Comparison of ENCODE assay signal across 10 cellular contexts in genomic region chr9:120324996-120325642, GRCh38.
DNase-seq lines count a peak whose midpoint lies in the region; ATAC-seq and TF ChIP-seq lines count a peak whose summit lies in the region.
"Had no signal": no experiment of that assay in that cellular context is flagged by ENCODE, and none has a peak within 500 bp of the region (broad histone marks: within the 10 kb centered on the region; RNA-seq: fewer than 3 reads in every experiment).

No MANE protein-coding gene starts in this region.

- TF ChIP-seq CTCF in GM12865 (IDR thresholded peaks at IDR 0.05; ENCODE audit: insufficient read depth, low read depth, low read length, missing control alignments) (peak; percentile 1), GM23338 (conservative IDR thresholded peaks at IDR 0.05; ENCODE audit: low read depth in 2 of 2) (peak; percentile 64 to 83), glutamatergic neuron (IDR thresholded peaks at IDR 0.05; ENCODE audit: partially characterized antibody, unreplicated experiment) (peak; percentile 50), gastroesophageal sphincter (IDR thresholded peaks at IDR 0.05) (no peak)

- no peak overlapping the region for H3K27ac ChIP-seq in GM23338 (ENCODE audit: low read depth)
- no peak overlapping the region for H3K27ac ChIP-seq in gastroesophageal sphincter

- no peaks in the 10 kb centered on the region for H3K36me3 ChIP-seq in GM23338 (ENCODE audit: insufficient read depth)
- no peaks in the 10 kb centered on the region for H3K36me3 ChIP-seq in gastroesophageal sphincter

- DNase-seq in GM12865 (ENCODE audit: low read depth): peak; percentile 13
- DNase-seq in GM23338 (ENCODE audit: low spot score): peak; percentile 74
- peak; percentile 66 for DNase-seq in NCI-H2227 (lab: John Stamatoyannopoulos, UW; ENCODE audit: unreplicated experiment)
- DNase-seq in glutamatergic neuron: peak; percentile 28
- DNase-seq in stimulated activated CD4-positive, alpha-beta T cell treated with anti-CD3 and anti-CD28 coated beads, Interleukin-2, amount 100 ng/mL, for 24 hours: no peak
- DNase-seq in hepatic stellate cell (ENCODE audit: low spot score): no peak
- DNase-seq: EL; stimulated activated naive CD4-positive, alpha-beta T cell had no signal

- H3K4me1 ChIP-seq in GM23338 (ENCODE audit: insufficient read depth): no peaks in the 10 kb centered on the region; the same call in none of the 2 replicates
- no peaks in the 10 kb centered on the region for H3K4me1 ChIP-seq in gastroesophageal sphincter

- no peak overlapping the region for H3K27ac Mint-ChIP-seq in GM23338
- no peak overlapping the region for H3K27ac Mint-ChIP-seq in glutamatergic neuron (ENCODE audit: unreplicated experiment)

- no peak for TF ChIP-seq EP300 in gastroesophageal sphincter (IDR thresholded peaks at IDR 0.05)

- no peaks in the 10 kb centered on the region for H3K79me2 ChIP-seq in GM23338 (replicated peaks; ENCODE audit: insufficient read depth)

- H3K4me2 ChIP-seq in GM23338: no peak overlapping the region

- no peaks in the 10 kb centered on the region; the same call in 1 of the 2 replicates for H4K20me1 ChIP-seq in GM23338 (replicated peaks; ENCODE audit: insufficient read depth)

- H3K9me3 Mint-ChIP-seq in GM23338: 0 out of 3 replicates have a peak, but pooled peaks cover 2% of the 10 kb centered on the region
- H3K9me3 Mint-ChIP-seq in glutamatergic neuron (ENCODE audit: unreplicated experiment): no peaks in the 10 kb centered on the region

- H3K27me3 Mint-ChIP-seq in GM23338 (ENCODE audit: insufficient read depth, low read depth, poor library complexity): peaks cover 4% of the 10 kb centered on the region
- peaks cover 5% of the 10 kb centered on the region for H3K27me3 Mint-ChIP-seq in glutamatergic neuron (ENCODE audit: unreplicated experiment)

- ATAC-seq in GM23338 (peak; percentile 98), gastroesophageal sphincter (no peak), HG03457 (IDR thresholded peaks at IDR 0.05; ENCODE audit: unreplicated experiment) (no peak)

- no peaks in the 10 kb centered on the region for H3K9me2 ChIP-seq in GM23338 (ENCODE audit: insufficient read depth)

- H3K4me3 Mint-ChIP-seq in GM23338: no peak overlapping the region
- H3K4me3 Mint-ChIP-seq in glutamatergic neuron (ENCODE audit: unreplicated experiment): no peak overlapping the region

- H3K36me3 Mint-ChIP-seq in GM23338 (ENCODE audit: low read depth) (no peaks in the 10 kb centered on the region; the same call in 2 of the 3 replicates), glutamatergic neuron (ENCODE audit: unreplicated experiment) (peaks cover 14% of the 10 kb centered on the region)

- no peak overlapping the region for H3K4me3 ChIP-seq in GM12865 (ENCODE audit: low read depth, low read length)
- no peak overlapping the region for H3K4me3 ChIP-seq in GM23338
- no peak overlapping the region for H3K4me3 ChIP-seq in gastroesophageal sphincter

- H3F3A ChIP-seq in GM23338 (replicated peaks; ENCODE audit: low read depth): no peaks in the 10 kb centered on the region

- no peak for TF ChIP-seq POLR2A in gastroesophageal sphincter (IDR thresholded peaks at IDR 0.05)

- no peaks in the 10 kb centered on the region for H3K27me3 ChIP-seq in GM23338 (ENCODE audit: insufficient read depth)
- no peaks in the 10 kb centered on the region for H3K27me3 ChIP-seq in gastroesophageal sphincter

- WGBS in gastroesophageal sphincter (ENCODE audit: low coverage in 1 of 2), 2 donors: 58 to 88% methylated on average over 1 to 2 of the region's 5 CpGs

- H3K4me1 Mint-ChIP-seq in GM23338 (peaks cover 13% of the 10 kb centered on the region), glutamatergic neuron (ENCODE audit: low read depth, unreplicated experiment) (peaks cover 5% of the 10 kb centered on the region)

- peaks cover 0 to under 1% (median 0%) of the 10 kb centered on the region in 3 donors for H3K9me3 ChIP-seq in gastroesophageal sphincter

- H2AFZ ChIP-seq in GM23338: peak overlapping the region; percentile 63

TF ChIP-seq in GM23338, 12 proteins besides CTCF, POLR2A, EP300 and RAD21 (continues in another document):
- TF ChIP-seq EZH2 (IDR thresholded peaks at IDR 0.05; ENCODE audit: low read depth, unreplicated experiment): no peak
- no peak for TF ChIP-seq EZH2phosphoT487 (IDR thresholded peaks at IDR 0.05; ENCODE audit: unreplicated experiment)
- TF ChIP-seq STAT1 (IDR thresholded peaks at IDR 0.05; ENCODE audit: unreplicated experiment): no peak
- no peak for TF ChIP-seq ZNF114 (CRISPR knock-in tag; IDR thresholded peaks at IDR 0.05)
- no peak for TF ChIP-seq ETS1 (IDR thresholded peaks at IDR 0.05)
- no peak for TF ChIP-seq POLR2AphosphoS5 (IDR thresholded peaks at IDR 0.05; ENCODE audit: low read depth)
- TF ChIP-seq, protein P1, sequence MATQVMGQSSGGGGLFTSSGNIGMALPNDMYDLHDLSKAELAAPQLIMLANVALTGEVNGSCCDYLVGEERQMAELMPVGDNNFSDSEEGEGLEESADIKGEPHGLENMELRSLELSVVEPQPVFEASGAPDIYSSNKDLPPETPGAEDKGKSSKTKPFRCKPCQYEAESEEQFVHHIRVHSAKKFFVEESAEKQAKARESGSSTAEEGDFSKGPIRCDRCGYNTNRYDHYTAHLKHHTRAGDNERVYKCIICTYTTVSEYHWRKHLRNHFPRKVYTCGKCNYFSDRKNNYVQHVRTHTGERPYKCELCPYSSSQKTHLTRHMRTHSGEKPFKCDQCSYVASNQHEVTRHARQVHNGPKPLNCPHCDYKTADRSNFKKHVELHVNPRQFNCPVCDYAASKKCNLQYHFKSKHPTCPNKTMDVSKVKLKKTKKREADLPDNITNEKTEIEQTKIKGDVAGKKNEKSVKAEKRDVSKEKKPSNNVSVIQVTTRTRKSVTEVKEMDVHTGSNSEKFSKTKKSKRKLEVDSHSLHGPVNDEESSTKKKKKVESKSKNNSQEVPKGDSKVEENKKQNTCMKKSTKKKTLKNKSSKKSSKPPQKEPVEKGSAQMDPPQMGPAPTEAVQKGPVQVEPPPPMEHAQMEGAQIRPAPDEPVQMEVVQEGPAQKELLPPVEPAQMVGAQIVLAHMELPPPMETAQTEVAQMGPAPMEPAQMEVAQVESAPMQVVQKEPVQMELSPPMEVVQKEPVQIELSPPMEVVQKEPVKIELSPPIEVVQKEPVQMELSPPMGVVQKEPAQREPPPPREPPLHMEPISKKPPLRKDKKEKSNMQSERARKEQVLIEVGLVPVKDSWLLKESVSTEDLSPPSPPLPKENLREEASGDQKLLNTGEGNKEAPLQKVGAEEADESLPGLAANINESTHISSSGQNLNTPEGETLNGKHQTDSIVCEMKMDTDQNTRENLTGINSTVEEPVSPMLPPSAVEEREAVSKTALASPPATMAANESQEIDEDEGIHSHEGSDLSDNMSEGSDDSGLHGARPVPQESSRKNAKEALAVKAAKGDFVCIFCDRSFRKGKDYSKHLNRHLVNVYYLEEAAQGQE (IDR thresholded peaks at IDR 0.05; ENCODE audit: unreplicated experiment): no peak
- no peak for TF ChIP-seq ZNF331 (CRISPR knock-in tag; IDR thresholded peaks at IDR 0.05; ENCODE audit: low read depth)
- TF ChIP-seq NANOG (IDR thresholded peaks at IDR 0.05; ENCODE audit: borderline replicate concordance): no peak
- no peak for TF ChIP-seq JUNB (IDR thresholded peaks at IDR 0.05; ENCODE audit: unreplicated experiment)

Comparison
In these comparisons a context has a peak if more than half of its experiments do, and no peak if none do; other contexts are left out.
1. DNase-seq: peak in GM12865 (single experiment), GM23338 (single experiment), NCI-H2227 (single experiment) and glutamatergic neuron (single experiment); none in stimulated activated CD4-positive, alpha-beta T cell treated with anti-CD3 and anti-CD28 coated beads, Interleukin-2, amount 100 ng/mL, for 24 hours (0 of 2) and hepatic stellate cell (single experiment).
2. CTCF ChIP-seq: peak in GM12865 (single experiment), GM23338 (2 of 2) and glutamatergic neuron (single experiment); none in gastroesophageal sphincter (0 of 4).